9 cellular contexts compared by ENCODE assay signal in the genomic region with DNA sequence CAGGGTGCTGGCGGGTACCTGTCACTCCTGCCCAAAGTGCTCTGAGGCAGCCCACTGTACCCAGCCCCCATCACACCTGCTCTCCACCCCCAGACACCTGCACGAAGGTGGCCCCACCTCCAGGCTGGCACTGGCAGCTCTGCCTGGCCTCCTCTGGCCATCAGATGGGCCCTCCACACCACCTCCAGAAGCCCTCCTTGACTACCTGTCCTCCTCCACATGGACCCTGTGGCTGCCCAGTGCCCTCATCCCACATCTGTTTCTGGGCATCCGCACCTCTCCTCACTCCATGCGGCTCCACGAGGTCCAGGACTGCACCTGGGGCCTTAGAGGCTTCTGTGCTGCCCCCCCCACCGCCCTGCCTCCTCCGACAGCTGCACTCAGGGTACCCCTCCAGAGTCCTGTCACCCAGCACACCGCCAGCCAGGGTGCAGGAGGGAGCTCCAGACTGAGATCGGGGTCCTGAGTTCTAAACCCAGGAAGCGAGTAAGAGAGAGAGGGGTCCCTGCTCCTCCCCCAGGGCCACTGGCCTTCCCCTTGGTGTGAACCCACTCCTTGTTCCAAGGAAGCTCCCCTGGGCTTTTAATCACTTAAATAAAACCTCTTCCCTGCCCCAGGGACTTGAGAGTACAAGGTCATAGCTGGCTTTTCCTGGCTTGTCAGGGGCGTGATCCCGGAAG. TPM values are rescaled to one million over a fixed set of nuclear protein-coding genes. Genes with fewer than 3 reads are reported as not detected.
DNase-seq lines count a peak whose midpoint lies in the region; ATAC-seq and TF ChIP-seq lines count a peak whose summit lies in the region.
"Had no signal": no experiment of that assay in that cellular context is flagged by ENCODE, and none has a peak within 500 bp of the region (broad histone marks: within the 10 kb centered on the region; RNA-seq: fewer than 3 reads in every experiment).

No MANE protein-coding gene starts in this region.

- WGBS in heart left ventricle, 4 donors, result 62 to 70% (median 65%) methylated on average over 10 to 12 of the region's 12 CpGs

- H3K27ac Mint-ChIP-seq in Calu3 (ENCODE audit: unreplicated experiment), result peak overlapping the region; percentile 88
- peak overlapping the region; percentile 72 for H3K27ac Mint-ChIP-seq in activated naive CD8-positive, alpha-beta T cell

- H3K4me1 ChIP-seq in heart left ventricle, result peaks cover 5 to 70% (median 57%) of the 10 kb centered on the region in 12 donors

- H3K4me3 ChIP-seq in heart left ventricle, result peak overlapping the region in 11 of 12 donors; percentile 80 to 100 (median 95)
- H3K4me3 ChIP-seq in retinal pigment epithelial cell (ENCODE audit: low read length), result peak overlapping the region; percentile 83

- ATAC-seq in heart left ventricle, result no peak
- no peak for ATAC-seq in HG02642 (IDR thresholded peaks at IDR 0.05; ENCODE audit: poor library complexity, unreplicated experiment)
- ATAC-seq in HG03039 (IDR thresholded peaks at IDR 0.05; ENCODE audit: unreplicated experiment), result no peak
- no peak for ATAC-seq in GM18870 (IDR thresholded peaks at IDR 0.05; ENCODE audit: unreplicated experiment)

- H3K27ac ChIP-seq in heart left ventricle, result peak overlapping the region; percentile 88 to 99 (median 98)
- H3K27ac ChIP-seq: cardiac muscle cell had no signal

- CTCF ChIA-PET in Calu3 (lab: Charles Lee), result interaction anchor here (0.6 to 1.3 kb wide), 11 partner anchors 10 to 120 kb away, joined by 3 to 6 read pairs (median 3); no protein-coding TSS in a partner anchor

- H3K9me3 ChIP-seq in heart left ventricle, result no peaks in the 10 kb centered on the region

- TF ChIP-seq POLR2A in heart left ventricle (IDR thresholded peaks at IDR 0.05), result no peak

- DNase-seq in Calu3 (no peak), heart left ventricle (peak in 2 of 5 donors; percentile 23 to 60), retinal pigment epithelial cell (ENCODE audit: low read depth) (no peak), foreskin melanocyte (no peak)

- intact Hi-C loops in Calu3 (cut with micrococcal nuclease; ENCODE audit: unreplicated experiment), result loop anchor here (5.0 kb wide), 1 partner anchor 70 kb away; a partner anchor contains a TSS
- intact Hi-C loops in heart left ventricle (cut with DNase I), result loop anchor here in 2 of 10 donors (5.0 kb wide), 3 partner anchors 45 to 65 kb away; no protein-coding TSS in a partner anchor

- H3K27me3 ChIP-seq in heart left ventricle, result no peaks in the 10 kb centered on the region
- H3K27me3 ChIP-seq: cardiac muscle cell had no signal

- H3K36me3 Mint-ChIP-seq in Calu3 (ENCODE audit: insufficient read depth, unreplicated experiment), result peaks cover 57% of the 10 kb centered on the region
- no peaks in the 10 kb centered on the region for H3K36me3 Mint-ChIP-seq in activated naive CD8-positive, alpha-beta T cell

- BruUV-seq in Calu3 (replicated peaks; lab: Mats Ljungman, UMichigan), result no TSS peak

- H3K9me3 Mint-ChIP-seq in Calu3 (ENCODE audit: low read depth, unreplicated experiment), result no peaks in the 10 kb centered on the region
- no peaks in the 10 kb centered on the region for H3K9me3 Mint-ChIP-seq in activated naive CD8-positive, alpha-beta T cell (ENCODE audit: low read depth)

- H3K27me3 Mint-ChIP-seq in Calu3 (ENCODE audit: unreplicated experiment), result no peaks in the 10 kb centered on the region
- H3K27me3 Mint-ChIP-seq in activated naive CD8-positive, alpha-beta T cell, result no peaks in the 10 kb centered on the region

- peak overlapping the region; percentile 74 for H3K4me3 Mint-ChIP-seq in Calu3 (ENCODE audit: low read depth, unreplicated experiment)
- H3K4me3 Mint-ChIP-seq in activated naive CD8-positive, alpha-beta T cell, result peak overlapping the region; percentile 75

- peaks cover 0 to 39% (median 25%) of the 10 kb centered on the region in 9 donors for H3K36me3 ChIP-seq in heart left ventricle
- H3K36me3 ChIP-seq: cardiac muscle cell had no signal

- H3K4me1 Mint-ChIP-seq in Calu3 (ENCODE audit: low read depth, unreplicated experiment), result peaks cover 18% of the 10 kb centered on the region
- H3K4me1 Mint-ChIP-seq in activated naive CD8-positive, alpha-beta T cell (ENCODE audit: low read depth), result peaks cover 50% of the 10 kb centered on the region

- no peak for TF ChIP-seq CTCF in Calu3 (IDR thresholded peaks at IDR 0.05; ENCODE audit: unreplicated experiment)
- no peak for TF ChIP-seq CTCF in heart left ventricle (IDR thresholded peaks at IDR 0.05)
- no peak for TF ChIP-seq CTCF in retinal pigment epithelial cell (conservative IDR thresholded peaks at IDR 0.05; ENCODE audit: low read depth, low read length)

RNA-seq across cellular contexts. Expression of a gene that starts 1.7 kb away (rescaled TPM):
- total RNA-seq in Calu3 (2022) (531 and 685 TPM in 2 replicates), heart left ventricle (1,000 to 10,000 TPM in 3 of 9 donors, 100 to 1,000 TPM in 6; 580 to 1,779 (median 722) TPM)
- polyA plus RNA-seq in heart left ventricle, result 1,000 to 10,000 TPM in 1 of 2 donors, 100 to 1,000 TPM in 1; 420 to 1,089 TPM

RNA-seq across cellular contexts. Expression of a gene that starts 11.6 kb away (rescaled TPM):
- total RNA-seq in Calu3 (2022) (3.3 and 8.1 TPM in 2 replicates), heart left ventricle (1 to 10 TPM in 1 of 9 donors, under 1 TPM in 8; 0.23 to 3.6 (median 0.56) TPM)
- under 1 TPM; 0.12 to 0.19 TPM for polyA plus RNA-seq in heart left ventricle
- polyA plus RNA-seq: cardiac muscle cell had no signal
